ENCODE assay signal across 1 cellular context in genomic region chr11:8682219-8683114, GRCh38.
TF ChIP-seq lines count a peak whose summit lies in the region.

Gene RPL27A, plus strand, starts transcription at chr11:8682792. Its CDS starts 22 bp downstream, at chr11:8682814.
A gene with protein sequence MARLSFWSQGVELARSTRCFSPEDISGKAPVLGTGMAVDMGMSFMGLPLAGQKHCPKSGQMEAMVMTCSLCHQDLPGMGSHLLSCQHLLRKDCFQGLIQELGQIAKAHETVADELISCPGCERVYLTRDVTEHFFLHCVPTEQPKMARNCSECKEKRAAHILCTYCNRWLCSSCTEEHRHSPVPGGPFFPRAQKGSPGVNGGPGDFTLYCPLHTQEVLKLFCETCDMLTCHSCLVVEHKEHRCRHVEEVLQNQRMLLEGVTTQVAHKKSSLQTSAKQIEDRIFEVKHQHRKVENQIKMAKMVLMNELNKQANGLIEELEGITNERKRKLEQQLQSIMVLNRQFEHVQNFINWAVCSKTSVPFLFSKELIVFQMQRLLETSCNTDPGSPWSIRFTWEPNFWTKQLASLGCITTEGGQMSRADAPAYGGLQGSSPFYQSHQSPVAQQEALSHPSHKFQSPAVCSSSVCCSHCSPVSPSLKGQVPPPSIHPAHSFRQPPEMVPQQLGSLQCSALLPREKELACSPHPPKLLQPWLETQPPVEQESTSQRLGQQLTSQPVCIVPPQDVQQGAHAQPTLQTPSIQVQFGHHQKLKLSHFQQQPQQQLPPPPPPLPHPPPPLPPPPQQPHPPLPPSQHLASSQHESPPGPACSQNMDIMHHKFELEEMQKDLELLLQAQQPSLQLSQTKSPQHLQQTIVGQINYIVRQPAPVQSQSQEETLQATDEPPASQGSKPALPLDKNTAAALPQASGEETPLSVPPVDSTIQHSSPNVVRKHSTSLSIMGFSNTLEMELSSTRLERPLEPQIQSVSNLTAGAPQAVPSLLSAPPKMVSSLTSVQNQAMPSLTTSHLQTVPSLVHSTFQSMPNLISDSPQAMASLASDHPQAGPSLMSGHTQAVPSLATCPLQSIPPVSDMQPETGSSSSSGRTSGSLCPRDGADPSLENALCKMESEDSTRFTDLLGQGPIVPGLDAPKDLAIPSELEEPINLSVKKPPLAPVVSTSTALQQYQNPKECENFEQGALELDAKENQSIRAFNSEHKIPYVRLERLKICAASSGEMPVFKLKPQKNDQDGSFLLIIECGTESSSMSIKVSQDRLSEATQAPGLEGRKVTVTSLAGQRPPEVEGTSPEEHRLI (N-terminal part only) (minus strand): TSS chr11:8682665. CDS start chr11:8672274, 10,391 bp downstream.

TF ChIP-seq in H1, 55 proteins besides CTCF, POLR2A, EP300 and RAD21:
- no peak for TF ChIP-seq SIRT6 (IDR thresholded peaks at IDR 0.05; ENCODE audit: low read length)
- peak; percentile 99 for TF ChIP-seq POLR2AphosphoS5 (IDR thresholded peaks at IDR 0.05; ENCODE audit: low read depth, low read length)
- no peak for TF ChIP-seq SAP30 (IDR thresholded peaks at IDR 0.05; ENCODE audit: insufficient read depth, insufficient replicate concordance, low read length)
- no peak for TF ChIP-seq RXRA (IDR thresholded peaks at IDR 0.05; ENCODE audit: insufficient read depth, low read depth, low read length)
- peak; percentile 82; the same call in 1 of the 2 replicates for TF ChIP-seq GABPA (IDR thresholded peaks at IDR 0.05; ENCODE audit: borderline replicate concordance, insufficient read depth, low read length)
- no peak for TF ChIP-seq MAFK (IDR thresholded peaks at IDR 0.05; ENCODE audit: low read depth, low read length)
- TF ChIP-seq CREB1 (IDR thresholded peaks at IDR 0.05) = peak; percentile 54
- TF ChIP-seq GTF2F1 (IDR thresholded peaks at IDR 0.05; ENCODE audit: borderline replicate concordance, low read depth, low read length) = peak; percentile 91
- TF ChIP-seq SP4 (IDR thresholded peaks at IDR 0.05; ENCODE audit: low read length) = peak; percentile 52; the same call in 1 of the 2 replicates
- peak; percentile 26 for TF ChIP-seq NANOG (IDR thresholded peaks at IDR 0.05; ENCODE audit: insufficient read depth, low read depth, low read length, poor library complexity, severe bottlenecking)
- TF ChIP-seq E2F6 (IDR thresholded peaks at IDR 0.05) = peak; percentile 34; the same call in 1 of the 2 replicates
- no peak for TF ChIP-seq BACH1 (IDR thresholded peaks at IDR 0.05; ENCODE audit: low read length)
- peak; percentile 71; the same call in 1 of the 2 replicates for TF ChIP-seq YY1 (IDR thresholded peaks at IDR 0.05; ENCODE audit: low read depth, low read length)
- peak; percentile 97 for TF ChIP-seq TBP (IDR thresholded peaks at IDR 0.05; ENCODE audit: low read depth, low read length)
- peak; percentile 80 for TF ChIP-seq RBBP5 (IDR thresholded peaks at IDR 0.05; ENCODE audit: borderline replicate concordance, low read depth, low read length)
- TF ChIP-seq KDM4A (IDR thresholded peaks at IDR 0.05; ENCODE audit: low read depth, low read length, severe bottlenecking) = peak; percentile 49
- TF ChIP-seq TAF1 (IDR thresholded peaks at IDR 0.05; ENCODE audit: low read depth, low read length) = peak; percentile 98
- no peak; the same call in 1 of the 2 replicates for TF ChIP-seq EGR1 (IDR thresholded peaks at IDR 0.05; ENCODE audit: borderline replicate concordance, low read depth, low read length)
- TF ChIP-seq EZH2 (IDR thresholded peaks at IDR 0.05; ENCODE audit: low read depth, low read length, severe bottlenecking) = no peak
- TF ChIP-seq CHD2 (IDR thresholded peaks at IDR 0.05; ENCODE audit: low read length) = peak; percentile 99
- TF ChIP-seq SIX5 (IDR thresholded peaks at IDR 0.05; ENCODE audit: low read depth, low read length) = no peak
- peak; percentile 95 for TF ChIP-seq BRCA1 (IDR thresholded peaks at IDR 0.05; ENCODE audit: low read depth, low read length)
- peak; percentile 79 for TF ChIP-seq ASH2L (IDR thresholded peaks at IDR 0.05; ENCODE audit: low read length)
- TF ChIP-seq SP1 (IDR thresholded peaks at IDR 0.05; ENCODE audit: low read depth, low read length) = peak; percentile 57; the same call in 1 of the 2 replicates
- peak; percentile 94 for TF ChIP-seq TAF7 (optimal IDR thresholded peaks at IDR 0.05; ENCODE audit: borderline replicate concordance, low read depth, low read length)
- TF ChIP-seq PHF8 (conservative IDR thresholded peaks at IDR 0.05; ENCODE audit: low read depth, low read length) = peak; percentile 91
- peak; percentile 26 to 61; a peak in 1 of 4 replicates for TF ChIP-seq SIN3A (conservative IDR thresholded peaks at IDR 0.05 in 1 of 2, IDR thresholded peaks at IDR 0.05 in 1 of 2; ENCODE audit: low read depth in 1 of 2, low read length in 2 of 2)
